1 cellular context compared by ENCODE assay signal in the genomic region with DNA sequence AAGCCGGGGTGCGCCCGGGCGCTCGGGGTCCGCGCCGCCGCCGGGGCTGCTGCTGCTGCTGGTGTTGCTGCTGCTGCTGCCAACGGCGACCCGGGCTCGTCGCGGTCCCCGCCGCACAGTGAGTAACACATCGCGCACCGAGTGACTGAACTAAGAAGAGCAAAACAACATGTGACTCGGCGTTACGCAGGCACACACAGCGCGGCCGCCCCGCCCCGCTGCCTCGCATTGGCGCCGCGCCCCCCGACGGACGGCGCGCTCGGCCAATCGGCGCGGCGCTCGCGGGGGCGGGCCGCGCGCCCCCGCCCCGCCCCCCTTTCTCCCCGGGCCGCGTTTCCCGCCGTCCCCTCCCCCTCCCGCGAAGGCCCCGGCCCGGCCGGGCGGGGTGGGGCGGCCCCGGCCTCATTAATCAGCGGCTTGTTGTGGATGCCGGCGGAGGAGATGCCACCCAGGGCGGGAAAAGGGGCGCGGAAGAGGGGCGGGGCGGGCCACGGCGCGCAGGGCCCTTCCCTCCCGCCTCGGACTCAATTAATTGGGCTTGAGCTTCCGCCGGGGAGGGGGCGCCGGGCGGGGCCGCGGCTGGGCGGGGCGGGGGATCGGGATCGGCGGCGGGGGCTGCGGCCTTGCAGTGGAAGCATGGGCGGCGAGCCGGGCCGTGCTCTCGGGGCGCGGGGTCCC.
A peak's percentile ranks its signal among the peaks of the same experiment; 100 is the strongest.
TF ChIP-seq lines count a peak whose summit lies in the region.

IRS2 (minus strand) TSS at position 127 of the 678 bp plus-strand sequence. CDS start 530 bp downstream, outside the sequence.

TF ChIP-seq in WTC11, 78 proteins besides CTCF, POLR2A, EP300 and RAD21 (continued from another document):
- TF ChIP-seq ARID4B (CRISPR knock-in tag; IDR thresholded peaks at IDR 0.05; ENCODE audit: borderline replicate concordance) (no peak; the same call in 1 of the 2 replicates), NFYB (CRISPR knock-in tag; conservative IDR thresholded peaks at IDR 0.05; ENCODE audit: low read depth) (peak; percentile 80), NR3C1 (CRISPR knock-in tag; conservative IDR thresholded peaks at IDR 0.05; ENCODE audit: low read depth) (no peak), MYBL2 (CRISPR knock-in tag; IDR thresholded peaks at IDR 0.05) (no peak), KAT7 (CRISPR knock-in tag; IDR thresholded peaks at IDR 0.05; ENCODE audit: borderline replicate concordance) (no peak), ATF6 (CRISPR knock-in tag; IDR thresholded peaks at IDR 0.05) (no peak), GTF2I (CRISPR knock-in tag; conservative IDR thresholded peaks at IDR 0.05) (no peak), NFATC4 (CRISPR knock-in tag; IDR thresholded peaks at IDR 0.05) (no peak), FOXJ3 (CRISPR knock-in tag; IDR thresholded peaks at IDR 0.05; ENCODE audit: borderline replicate concordance) (no peak), FOXP1 (CRISPR knock-in tag; IDR thresholded peaks at IDR 0.05; ENCODE audit: borderline replicate concordance) (peak; percentile 21; the same call in 1 of the 2 replicates), CBFB (CRISPR knock-in tag; IDR thresholded peaks at IDR 0.05; ENCODE audit: low read depth) (0 out of 2 replicates have a peak, but pooled peaks have one; percentile 39), RORB (CRISPR knock-in tag; IDR thresholded peaks at IDR 0.05) (no peak), E2F5 (CRISPR knock-in tag; IDR thresholded peaks at IDR 0.05) (peak; percentile 92), TP53 (CRISPR knock-in tag; IDR thresholded peaks at IDR 0.05) (no peak), SP1 (CRISPR knock-in tag; conservative IDR thresholded peaks at IDR 0.05) (peak; percentile 78), SMAD4 (CRISPR knock-in tag; IDR thresholded peaks at IDR 0.05) (no peak)
- TF ChIP-seq, protein P1, sequence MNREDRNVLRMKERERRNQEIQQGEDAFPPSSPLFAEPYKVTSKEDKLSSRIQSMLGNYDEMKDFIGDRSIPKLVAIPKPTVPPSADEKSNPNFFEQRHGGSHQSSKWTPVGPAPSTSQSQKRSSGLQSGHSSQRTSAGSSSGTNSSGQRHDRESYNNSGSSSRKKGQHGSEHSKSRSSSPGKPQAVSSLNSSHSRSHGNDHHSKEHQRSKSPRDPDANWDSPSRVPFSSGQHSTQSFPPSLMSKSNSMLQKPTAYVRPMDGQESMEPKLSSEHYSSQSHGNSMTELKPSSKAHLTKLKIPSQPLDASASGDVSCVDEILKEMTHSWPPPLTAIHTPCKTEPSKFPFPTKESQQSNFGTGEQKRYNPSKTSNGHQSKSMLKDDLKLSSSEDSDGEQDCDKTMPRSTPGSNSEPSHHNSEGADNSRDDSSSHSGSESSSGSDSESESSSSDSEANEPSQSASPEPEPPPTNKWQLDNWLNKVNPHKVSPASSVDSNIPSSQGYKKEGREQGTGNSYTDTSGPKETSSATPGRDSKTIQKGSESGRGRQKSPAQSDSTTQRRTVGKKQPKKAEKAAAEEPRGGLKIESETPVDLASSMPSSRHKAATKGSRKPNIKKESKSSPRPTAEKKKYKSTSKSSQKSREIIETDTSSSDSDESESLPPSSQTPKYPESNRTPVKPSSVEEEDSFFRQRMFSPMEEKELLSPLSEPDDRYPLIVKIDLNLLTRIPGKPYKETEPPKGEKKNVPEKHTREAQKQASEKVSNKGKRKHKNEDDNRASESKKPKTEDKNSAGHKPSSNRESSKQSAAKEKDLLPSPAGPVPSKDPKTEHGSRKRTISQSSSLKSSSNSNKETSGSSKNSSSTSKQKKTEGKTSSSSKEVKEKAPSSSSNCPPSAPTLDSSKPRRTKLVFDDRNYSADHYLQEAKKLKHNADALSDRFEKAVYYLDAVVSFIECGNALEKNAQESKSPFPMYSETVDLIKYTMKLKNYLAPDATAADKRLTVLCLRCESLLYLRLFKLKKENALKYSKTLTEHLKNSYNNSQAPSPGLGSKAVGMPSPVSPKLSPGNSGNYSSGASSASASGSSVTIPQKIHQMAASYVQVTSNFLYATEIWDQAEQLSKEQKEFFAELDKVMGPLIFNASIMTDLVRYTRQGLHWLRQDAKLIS (CRISPR knock-in tag; IDR thresholded peaks at IDR 0.05; ENCODE audit: borderline replicate concordance): no peak
- TF ChIP-seq, protein P2, sequence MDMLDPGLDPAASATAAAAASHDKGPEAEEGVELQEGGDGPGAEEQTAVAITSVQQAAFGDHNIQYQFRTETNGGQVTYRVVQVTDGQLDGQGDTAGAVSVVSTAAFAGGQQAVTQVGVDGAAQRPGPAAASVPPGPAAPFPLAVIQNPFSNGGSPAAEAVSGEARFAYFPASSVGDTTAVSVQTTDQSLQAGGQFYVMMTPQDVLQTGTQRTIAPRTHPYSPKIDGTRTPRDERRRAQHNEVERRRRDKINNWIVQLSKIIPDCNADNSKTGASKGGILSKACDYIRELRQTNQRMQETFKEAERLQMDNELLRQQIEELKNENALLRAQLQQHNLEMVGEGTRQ (CRISPR knock-in tag; IDR thresholded peaks at IDR 0.05): peak; percentile 84
- TF ChIP-seq, protein P3, sequence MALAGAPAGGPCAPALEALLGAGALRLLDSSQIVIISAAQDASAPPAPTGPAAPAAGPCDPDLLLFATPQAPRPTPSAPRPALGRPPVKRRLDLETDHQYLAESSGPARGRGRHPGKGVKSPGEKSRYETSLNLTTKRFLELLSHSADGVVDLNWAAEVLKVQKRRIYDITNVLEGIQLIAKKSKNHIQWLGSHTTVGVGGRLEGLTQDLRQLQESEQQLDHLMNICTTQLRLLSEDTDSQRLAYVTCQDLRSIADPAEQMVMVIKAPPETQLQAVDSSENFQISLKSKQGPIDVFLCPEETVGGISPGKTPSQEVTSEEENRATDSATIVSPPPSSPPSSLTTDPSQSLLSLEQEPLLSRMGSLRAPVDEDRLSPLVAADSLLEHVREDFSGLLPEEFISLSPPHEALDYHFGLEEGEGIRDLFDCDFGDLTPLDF (CRISPR knock-in tag; IDR thresholded peaks at IDR 0.05): no peak
- TF ChIP-seq, protein P4, sequence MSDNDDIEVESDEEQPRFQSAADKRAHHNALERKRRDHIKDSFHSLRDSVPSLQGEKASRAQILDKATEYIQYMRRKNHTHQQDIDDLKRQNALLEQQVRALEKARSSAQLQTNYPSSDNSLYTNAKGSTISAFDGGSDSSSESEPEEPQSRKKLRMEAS (CRISPR knock-in tag; IDR thresholded peaks at IDR 0.05): peak; percentile 25; the same call in 1 of the 2 replicates
- TF ChIP-seq, protein P5, sequence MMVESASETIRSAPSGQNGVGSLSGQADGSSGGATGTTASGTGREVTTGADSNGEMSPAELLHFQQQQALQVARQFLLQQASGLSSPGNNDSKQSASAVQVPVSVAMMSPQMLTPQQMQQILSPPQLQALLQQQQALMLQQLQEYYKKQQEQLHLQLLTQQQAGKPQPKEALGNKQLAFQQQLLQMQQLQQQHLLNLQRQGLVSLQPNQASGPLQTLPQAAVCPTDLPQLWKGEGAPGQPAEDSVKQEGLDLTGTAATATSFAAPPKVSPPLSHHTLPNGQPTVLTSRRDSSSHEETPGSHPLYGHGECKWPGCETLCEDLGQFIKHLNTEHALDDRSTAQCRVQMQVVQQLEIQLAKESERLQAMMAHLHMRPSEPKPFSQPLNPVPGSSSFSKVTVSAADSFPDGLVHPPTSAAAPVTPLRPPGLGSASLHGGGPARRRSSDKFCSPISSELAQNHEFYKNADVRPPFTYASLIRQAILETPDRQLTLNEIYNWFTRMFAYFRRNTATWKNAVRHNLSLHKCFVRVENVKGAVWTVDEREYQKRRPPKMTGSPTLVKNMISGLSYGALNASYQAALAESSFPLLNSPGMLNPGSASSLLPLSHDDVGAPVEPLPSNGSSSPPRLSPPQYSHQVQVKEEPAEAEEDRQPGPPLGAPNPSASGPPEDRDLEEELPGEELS (CRISPR knock-in tag; IDR thresholded peaks at IDR 0.05): peak; percentile 42; the same call in 1 of the 2 replicates
- TF ChIP-seq, protein P6, sequence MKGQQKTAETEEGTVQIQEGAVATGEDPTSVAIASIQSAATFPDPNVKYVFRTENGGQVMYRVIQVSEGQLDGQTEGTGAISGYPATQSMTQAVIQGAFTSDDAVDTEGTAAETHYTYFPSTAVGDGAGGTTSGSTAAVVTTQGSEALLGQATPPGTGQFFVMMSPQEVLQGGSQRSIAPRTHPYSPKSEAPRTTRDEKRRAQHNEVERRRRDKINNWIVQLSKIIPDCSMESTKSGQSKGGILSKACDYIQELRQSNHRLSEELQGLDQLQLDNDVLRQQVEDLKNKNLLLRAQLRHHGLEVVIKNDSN (CRISPR knock-in tag; IDR thresholded peaks at IDR 0.05): peak; percentile 77
